10 cellular contexts compared by ENCODE assay signal in the genomic region with DNA sequence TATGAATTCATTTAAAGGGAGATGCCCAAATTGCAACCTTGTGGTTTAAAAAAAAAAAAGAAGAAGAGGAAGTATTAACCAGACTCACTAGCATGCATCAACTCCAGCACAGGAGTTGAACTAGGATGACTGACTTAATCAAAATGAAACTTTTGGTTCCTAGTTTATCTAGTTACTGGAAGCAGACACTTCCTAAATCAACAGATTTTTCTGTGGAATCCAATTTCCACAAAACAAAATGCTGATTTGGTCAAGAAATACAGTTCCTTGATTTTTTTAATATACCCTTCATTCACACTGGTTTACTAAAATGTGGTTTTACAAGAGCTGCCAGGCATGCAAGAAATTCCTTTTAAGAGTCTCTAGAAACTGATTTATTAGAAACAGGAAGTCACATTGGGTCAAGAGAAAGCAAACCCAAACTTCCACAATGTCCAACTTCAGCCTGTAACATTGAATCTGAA. TPM values are rescaled to one million over a fixed set of nuclear protein-coding genes. Genes with fewer than 3 reads are reported as not detected.
DNase-seq lines count a peak whose midpoint lies in the region; ATAC-seq and TF ChIP-seq lines count a peak whose summit lies in the region.
"Had no signal": no experiment of that assay in that cellular context is flagged by ENCODE, and none has a peak within 500 bp of the region (broad histone marks: within the 10 kb centered on the region; RNA-seq: fewer than 3 reads in every experiment).

No MANE protein-coding gene starts in this region.

- no peak overlapping the region for H2AFZ ChIP-seq in fibroblast of lung (ENCODE audit: low read length)

- no peaks in the 10 kb centered on the region for H3K36me3 ChIP-seq in heart left ventricle
- no peaks in the 10 kb centered on the region for H3K36me3 ChIP-seq in fibroblast of lung (ENCODE audit: control insufficient read depth, insufficient read depth, low read length)
- H3K36me3 ChIP-seq in aorta (ENCODE audit: control insufficient read depth in 1 of 2, insufficient read depth in 2 of 2, low read length in 1 of 2), result no peaks in the 10 kb centered on the region
- H3K36me3 ChIP-seq in tibial nerve, result no peaks in the 10 kb centered on the region
- no peaks in the 10 kb centered on the region for H3K36me3 ChIP-seq in gastrocnemius medialis
- no peaks in the 10 kb centered on the region for H3K36me3 ChIP-seq in effector memory CD4-positive, alpha-beta T cell (ENCODE audit: control insufficient read depth, insufficient read depth, low read length)

- H3K27ac ChIP-seq in heart left ventricle (peak overlapping the region in 1 of 12 donors; percentile 79), fibroblast of lung (ENCODE audit: insufficient read depth, low read length) (no peak overlapping the region), aorta (ENCODE audit: low read depth in 1 of 2, low read length in 2 of 2) (no peak overlapping the region), tibial nerve (no peak overlapping the region), gastrocnemius medialis (no peak overlapping the region)
- no peak overlapping the region for H3K27ac ChIP-seq in effector memory CD4-positive, alpha-beta T cell (ENCODE audit: insufficient read depth, low read length, poor library complexity, severe bottlenecking)
- H3K27ac ChIP-seq: SK-N-MC had no signal

- DNase-seq in heart left ventricle (no peak), cardiac septum (ENCODE audit: low spot score) (no peak), LHCN-M2 (ENCODE audit: low read depth) (peak; percentile 31), fibroblast of lung (ENCODE audit: low read depth in 2 of 2) (peak; percentile 76 to 79), aorta (no peak), tibial nerve (ENCODE audit: low spot score in 2 of 2) (no peak), gastrocnemius medialis (no peak)
- DNase-seq in effector memory CD4-positive, alpha-beta T cell, result no peak
- DNase-seq: nucleus accumbens had no signal

- no peak overlapping the region for H3K9ac ChIP-seq in fibroblast of lung (ENCODE audit: insufficient read depth, low read length)

- peak overlapping the region; percentile 54 for H3K4me2 ChIP-seq in fibroblast of lung (ENCODE audit: extremely low read depth, insufficient read depth, low read length)

- intact Hi-C loops in heart left ventricle (cut with DNase I) (no loop called here), cardiac septum (cut with DNase I) (no loop called here), aorta (cut with DNase I) (no loop called here), gastrocnemius medialis (cut with DNase I; ENCODE audit: low total_unique reads) (no loop called here)

- H3K79me2 ChIP-seq in fibroblast of lung (ENCODE audit: control insufficient read depth, insufficient read depth, low read length), result no peaks in the 10 kb centered on the region

- no peaks in the 10 kb centered on the region for H4K20me1 ChIP-seq in fibroblast of lung (ENCODE audit: control insufficient read depth, extremely low read depth, insufficient read depth, low read length)

- in situ Hi-C loops in gastrocnemius medialis (cut with MboI; ENCODE audit: low sequenced_read_pairs in 4 of 4), result no loop called here

- ATAC-seq in heart left ventricle (peak in 3 of 4 donors; percentile 21 to 56 (median 43)), aorta (ENCODE audit: low FRiP score) (peak; percentile 47), gastrocnemius medialis (no peak)

- TF ChIP-seq CTCF in heart left ventricle (IDR thresholded peaks at IDR 0.05) (no peak), fibroblast of lung (conservative IDR thresholded peaks at IDR 0.05 in 1 of 2, IDR thresholded peaks at IDR 0.05 in 1 of 2; ENCODE audit: low read depth in 1 of 2, low read length in 2 of 2) (no peak), tibial nerve (IDR thresholded peaks at IDR 0.05) (no peak), gastrocnemius medialis (IDR thresholded peaks at IDR 0.05 in 4 of 5, conservative IDR thresholded peaks at IDR 0.05 in 1 of 5) (no peak)

- H3K4me3 ChIP-seq in heart left ventricle (no peak overlapping the region), fibroblast of lung (replicated peaks in 1 of 4; ENCODE audit: control extremely low read depth in 1 of 4, insufficient read depth in 1 of 4, low read depth in 3 of 4, low read length in 4 of 4) (no peak overlapping the region), aorta (ENCODE audit: low read length in 2 of 2) (no peak overlapping the region), tibial nerve (no peak overlapping the region), gastrocnemius medialis (no peak overlapping the region)
- H3K4me3 ChIP-seq in effector memory CD4-positive, alpha-beta T cell (ENCODE audit: insufficient read depth, low read depth, low read length, poor library complexity, severe bottlenecking), result no peak overlapping the region
- H3K4me3 ChIP-seq: SK-N-MC had no signal

- H3K4me1 ChIP-seq in heart left ventricle (peaks cover 0 to 62% (median 13%) of the 10 kb centered on the region in 12 donors), fibroblast of lung (ENCODE audit: control insufficient read depth, extremely low read depth, insufficient read depth, low read length) (peaks cover 21% of the 10 kb centered on the region), aorta (ENCODE audit: control insufficient read depth in 1 of 2, insufficient read depth in 2 of 2, low read length in 2 of 2) (peaks cover 0 to 5% of the 10 kb centered on the region in 2 donors), tibial nerve (peaks cover 0 to 39% (median 5%) of the 10 kb centered on the region in 4 donors), gastrocnemius medialis (peaks cover 9 to 29% of the 10 kb centered on the region in 2 donors)
- H3K4me1 ChIP-seq in effector memory CD4-positive, alpha-beta T cell (ENCODE audit: control insufficient read depth, insufficient read depth, low read length, poor library complexity, severe bottlenecking), result no peaks in the 10 kb centered on the region

- H3K27me3 ChIP-seq in heart left ventricle (no peaks in the 10 kb centered on the region), fibroblast of lung (ENCODE audit: control insufficient read depth, insufficient read depth, low read length) (no peaks in the 10 kb centered on the region), aorta (ENCODE audit: control insufficient read depth in 1 of 2, insufficient read depth in 2 of 2, low read length in 1 of 2) (no peaks in the 10 kb centered on the region), tibial nerve (no peaks in the 10 kb centered on the region), gastrocnemius medialis (no peaks in the 10 kb centered on the region)
- no peaks in the 10 kb centered on the region for H3K27me3 ChIP-seq in effector memory CD4-positive, alpha-beta T cell (replicated peaks; ENCODE audit: control insufficient read depth, insufficient read depth, low read length, poor library complexity, severe bottlenecking)

- TF ChIP-seq EP300 in tibial nerve (IDR thresholded peaks at IDR 0.05), result peak in 1 of 2 donors; percentile 61

- TF ChIP-seq POLR2A in heart left ventricle (IDR thresholded peaks at IDR 0.05) (no peak), tibial nerve (IDR thresholded peaks at IDR 0.05) (no peak), gastrocnemius medialis (IDR thresholded peaks at IDR 0.05) (no peak)

- H3K9me3 ChIP-seq in heart left ventricle (no peaks in the 10 kb centered on the region), fibroblast of lung (ENCODE audit: control insufficient read depth, insufficient read depth, low read depth, low read length) (no peaks in the 10 kb centered on the region), aorta (ENCODE audit: control insufficient read depth, low read length) (no peaks in the 10 kb centered on the region), tibial nerve (no peaks in the 10 kb centered on the region), gastrocnemius medialis (no peaks in the 10 kb centered on the region)
- H3K9me3 ChIP-seq in effector memory CD4-positive, alpha-beta T cell (ENCODE audit: control insufficient read depth, low read length), result no peaks in the 10 kb centered on the region

RNA-seq across cellular contexts. Expression of gene ITPR2, which starts 41.6 kb away (rescaled TPM):
- total RNA-seq in heart left ventricle (10 to 100 TPM in 7 of 9 donors, 1 to 10 TPM in 2; 6.1 to 45.6 (median 14.1) TPM), cardiac septum (20.9 TPM), LHCN-M2 (2014; rRNA removed) (3.3 and 6.9 TPM in 2 replicates), fibroblast of lung (13.6 and 24.6 TPM in 2 replicates), aorta (10 to 100 TPM; 40.3 to 84.8 TPM), tibial nerve (10 to 100 TPM; 32.6 to 49.8 (median 39.9) TPM), gastrocnemius medialis (10 to 100 TPM in 1 of 4 donors, 1 to 10 TPM in 3; 3.8 to 23.8 (median 4.1) TPM)
- polyA plus RNA-seq in heart left ventricle (1 to 10 TPM; 3.4 to 4.0 TPM), fibroblast of lung (3.6 and 5.1 TPM in 2 replicates), aorta (1 to 10 TPM; 1.5 to 3.3 TPM)
- 1.5 TPM for polyA plus RNA-seq in LHCN-M2 (2012)
- polyA plus RNA-seq in fibroblast of lung (2012), result 2.9 and 3.4 TPM in 2 replicates
- 5.1 and 5.7 TPM in 2 replicates for polyA minus RNA-seq in fibroblast of lung (ENCODE audit: low replicate concordance)

Comparison
In these comparisons a context has a peak if more than half of its experiments do, and no peak if none do; other contexts are left out.
1. ATAC-seq: peak in heart left ventricle (3 of 4) and aorta (single experiment); none in gastrocnemius medialis (0 of 2).
2. DNase-seq: peak in LHCN-M2 (single experiment) and fibroblast of lung (2 of 2); none in heart left ventricle (0 of 5), cardiac septum (single experiment), aorta (0 of 2), tibial nerve (0 of 2), gastrocnemius medialis (0 of 2) and effector memory CD4-positive, alpha-beta T cell (0 of 3).